7 cellular contexts compared by ENCODE assay signal in genomic region chrX:40537310-40537709, GRCh38.
"Had no signal": no experiment of that assay in that cellular context is flagged by ENCODE, and none has a peak within 500 bp of the region (broad histone marks: within the 10 kb centered on the region; RNA-seq: fewer than 3 reads in every experiment).

No MANE protein-coding gene starts in this region.

- DNase-seq: GDM1, GF-D8 had no signal

- FAIRE-seq: G401.6, GM12878, GM12891, GM18507, GM19239 had no signal

- H3K4me3 ChIP-seq: GM12878 had no signal

- ATAC-seq: GM12878 had no signal
